38 cellular contexts compared by ENCODE assay signal in the genomic region with DNA sequence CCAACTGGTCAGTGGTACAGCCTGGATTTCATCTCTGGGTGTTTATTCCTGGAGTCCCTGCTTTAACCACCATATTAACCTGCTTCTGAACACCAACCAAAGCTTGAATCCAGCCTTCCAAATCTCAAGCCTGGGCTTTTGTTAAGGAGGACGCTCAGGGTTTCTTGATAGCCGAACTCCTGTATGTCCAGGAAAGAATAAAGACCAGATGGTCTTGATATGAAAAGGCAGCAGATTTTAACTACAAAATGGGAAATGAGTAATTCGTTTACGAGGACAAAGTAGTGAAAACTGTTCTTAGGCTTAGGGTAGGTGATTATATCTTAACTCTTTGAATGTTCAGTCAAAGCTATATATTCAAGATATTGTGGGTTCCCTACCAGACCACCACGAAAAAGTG.
"Had no signal": no experiment of that assay in that cellular context is flagged by ENCODE, and none has a peak within 500 bp of the region (broad histone marks: within the 10 kb centered on the region; RNA-seq: fewer than 3 reads in every experiment).

No MANE protein-coding gene starts in this region.

- H3K4me3 ChIP-seq: ascending aorta, body of pancreas, breast epithelium, cardiac muscle cell had no signal

- H3K4me1 Mint-ChIP-seq: activated naive CD4-positive, alpha-beta T cell treated with anti-CD3 and anti-CD28 coated beads, Interleukin-2, amount 10 ng/mL, durations not matched to agents 7 days and 5 days; activated naive CD4-positive, alpha-beta T cell treated with anti-CD3 and anti-CD28 coated beads, Interleukin-2, amount 50 U/mL, for 24 hours; activated naive CD8-positive, alpha-beta T cell treated with anti-CD3 and anti-CD28 coated beads, Interleukin-2, amount 10 ng/mL, durations not matched to agents 7 days and 5 days; activated naive CD8-positive, alpha-beta T cell treated with anti-CD3 and anti-CD28 coated beads, Interleukin-2, amount 50 U/mL, for 24 hours; activated T-helper 17 cell treated with anti-CD3 and anti-CD28 coated beads, Interleukin-2, amount 50 U/mL, for 72 hours; brain; central memory CD8-positive, alpha-beta T cell had no signal

- DNase-seq: activated effector memory CD4-positive, alpha-beta T cell treated with anti-CD3 and anti-CD28 coated beads, Interleukin-2, amount 50 U/mL, for 16 hours; activated effector memory CD4-positive, alpha-beta T cell treated with Interleukin-2 at 50 U/mL for 16 hours; activated gamma-delta T cell; activated gamma-delta T cell treated with Interleukin-2 at 50 U/mL for 16 hours; activated naive CD4-positive, alpha-beta T cell; activated naive CD4-positive, alpha-beta T cell treated with anti-CD3 and anti-CD28 coated beads for 36 hours; activated naive CD4-positive, alpha-beta T cell treated with anti-CD3 and anti-CD28 coated beads, Interleukin-2, amount 10 ng/mL, durations not matched to agents 7 days and 5 days; activated naive CD4-positive, alpha-beta T cell treated with anti-CD3 and anti-CD28 coated beads, Interleukin-2, amount 50 U/mL, for 16 hours; activated naive CD4-positive, alpha-beta T cell treated with Interleukin-2 at 50 U/mL for 16 hours; activated naive CD8-positive, alpha-beta T cell treated with anti-CD3 and anti-CD28 coated beads, Interleukin-2, amount 10 ng/mL, durations not matched to agents 7 days and 5 days; activated naive CD8-positive, alpha-beta T cell treated with anti-CD3 and anti-CD28 coated beads, Interleukin-2, amount 50 U/mL, for 24 hours; activated T-cell treated with anti-CD3 and anti-CD28 coated beads for 4 hours; activated T-cell treated with anti-CD3 and anti-CD28 coated beads, Interleukin-2, amount 50 U/mL, for 1 hour; activated T-cell treated with anti-CD3 and anti-CD28 coated beads, Interleukin-2, amount 50 U/mL, for 24 hours; activated T-cell treated with anti-CD3 and anti-CD28 coated beads, Interleukin-2, amount 50 U/mL, for 4 hours; activated T-cell treated with anti-CD3 and anti-CD28 coated beads, Interleukin-2, amount 50 U/mL, for 48 hours; activated T-cell treated with anti-CD3 and anti-CD28 coated beads, Interleukin-2, amount 50 U/mL, for 72 hours; amniotic stem cell; amygdala; anterior cingulate cortex; aorta; body of pancreas; brain microvascular endothelial cell; caudate nucleus; central memory CD4-positive, alpha-beta T cell; cerebellar nuclear complex had no signal

- H3K9me3 ChIP-seq: ascending aorta, body of pancreas had no signal

- ATAC-seq: activated naive CD4-positive, alpha-beta T cell treated with anti-CD3 and anti-CD28 coated beads, Interleukin-2, amount 50 U/mL, for 72 hours; activated naive CD8-positive, alpha-beta T cell treated with anti-CD3 and anti-CD28 coated beads, Interleukin-2, amount 50 U/mL, for 24 hours; activated T-cell treated with anti-CD3 and anti-CD28 coated beads, Interleukin-2, amount 50 U/mL, for 4 hours; activated T-cell treated with anti-CD3 and anti-CD28 coated beads, Interleukin-2, amount 50 U/mL, for 72 hours; activated T-helper 17 cell treated with anti-CD3 and anti-CD28 coated beads, Interleukin-2, amount 50 U/mL, for 72 hours; body of pancreas had no signal

- H3K36me3 ChIP-seq: ascending aorta, brain microvascular endothelial cell, breast epithelium, cardiac muscle cell had no signal

- H3K27ac Mint-ChIP-seq: activated naive CD4-positive, alpha-beta T cell treated with anti-CD3 and anti-CD28 coated beads for 36 hours; activated naive CD4-positive, alpha-beta T cell treated with anti-CD3 and anti-CD28 coated beads, Interleukin-2, amount 10 ng/mL, durations not matched to agents 7 days and 5 days; activated naive CD4-positive, alpha-beta T cell treated with anti-CD3 and anti-CD28 coated beads, Interleukin-2, amount 50 U/mL, for 24 hours; activated naive CD4-positive, alpha-beta T cell treated with anti-CD3 and anti-CD28 coated beads, Interleukin-2, amount 50 U/mL, for 72 hours; activated naive CD8-positive, alpha-beta T cell; activated naive CD8-positive, alpha-beta T cell treated with anti-CD3 and anti-CD28 coated beads, Interleukin-2, amount 10 ng/mL, durations not matched to agents 7 days and 5 days; activated naive CD8-positive, alpha-beta T cell treated with anti-CD3 and anti-CD28 coated beads, Interleukin-2, amount 50 U/mL, for 24 hours; activated T-cell treated with anti-CD3 and anti-CD28 coated beads, Interleukin-2, amount 50 U/mL, for 24 hours; activated T-cell treated with anti-CD3 and anti-CD28 coated beads, Interleukin-2, amount 50 U/mL, for 72 hours; activated T-helper 1 cell treated with anti-CD3 and anti-CD28 coated beads, Interleukin-12 subunit alpha, Interleukin-12 subunit beta, Interleukin-2, Interleukin-4 antibody, amounts not matched to agents 30 ng/mL and 10 ng/mL and 1 ng/mL, durations not matched to agents 14 hours and 24 hours and 36 hours; activated T-helper 17 cell treated with anti-CD3 and anti-CD28 coated beads, Interleukin-2, amount 50 U/mL, for 72 hours; activated T-helper 2 cell treated with anti-CD3 and anti-CD28 coated beads, Interferon-gamma antibody, Interleukin-2, Interleukin-4, amounts not matched to agents 10 μg/mL and 5 μg/mL and 100 μg/mL, durations not matched to agents 14 hours and 24 hours and 36 hours; brain had no signal

- H3K9me3 Mint-ChIP-seq: activated naive CD4-positive, alpha-beta T cell treated with anti-CD3 and anti-CD28 coated beads for 36 hours; activated naive CD4-positive, alpha-beta T cell treated with anti-CD3 and anti-CD28 coated beads, Interleukin-2, amount 10 ng/mL, durations not matched to agents 7 days and 5 days; activated naive CD4-positive, alpha-beta T cell treated with anti-CD3 and anti-CD28 coated beads, Interleukin-2, amount 50 U/mL, for 24 hours; activated naive CD4-positive, alpha-beta T cell treated with anti-CD3 and anti-CD28 coated beads, Interleukin-2, amount 50 U/mL, for 72 hours; activated naive CD8-positive, alpha-beta T cell treated with anti-CD3 and anti-CD28 coated beads, Interleukin-2, amount 10 ng/mL, durations not matched to agents 7 days and 5 days; activated naive CD8-positive, alpha-beta T cell treated with anti-CD3 and anti-CD28 coated beads, Interleukin-2, amount 50 U/mL, for 24 hours; activated T-cell treated with anti-CD3 and anti-CD28 coated beads, Interleukin-2, amount 50 U/mL, for 24 hours; activated T-cell treated with anti-CD3 and anti-CD28 coated beads, Interleukin-2, amount 50 U/mL, for 4 hours; activated T-cell treated with anti-CD3 and anti-CD28 coated beads, Interleukin-2, amount 50 U/mL, for 72 hours; activated T-helper 1 cell treated with anti-CD3 and anti-CD28 coated beads, Interleukin-12 subunit alpha, Interleukin-12 subunit beta, Interleukin-2, Interleukin-4 antibody, amounts not matched to agents 30 ng/mL and 10 ng/mL and 1 ng/mL, durations not matched to agents 14 hours and 24 hours and 36 hours; activated T-helper 17 cell treated with anti-CD3 and anti-CD28 coated beads, Interleukin-2, amount 50 U/mL, for 72 hours; activated T-helper 2 cell treated with anti-CD3 and anti-CD28 coated beads, Interferon-gamma antibody, Interleukin-2, Interleukin-4, amounts not matched to agents 10 μg/mL and 5 μg/mL and 100 μg/mL, durations not matched to agents 14 hours and 24 hours and 36 hours; central memory CD8-positive, alpha-beta T cell had no signal

- H3K4me3 Mint-ChIP-seq: activated naive CD4-positive, alpha-beta T cell treated with anti-CD3 and anti-CD28 coated beads for 36 hours; activated naive CD4-positive, alpha-beta T cell treated with anti-CD3 and anti-CD28 coated beads, Interleukin-2, amount 10 ng/mL, durations not matched to agents 7 days and 5 days; activated naive CD4-positive, alpha-beta T cell treated with anti-CD3 and anti-CD28 coated beads, Interleukin-2, amount 50 U/mL, for 24 hours; activated naive CD8-positive, alpha-beta T cell; activated naive CD8-positive, alpha-beta T cell treated with anti-CD3 and anti-CD28 coated beads, Interleukin-2, amount 10 ng/mL, durations not matched to agents 7 days and 5 days; activated naive CD8-positive, alpha-beta T cell treated with anti-CD3 and anti-CD28 coated beads, Interleukin-2, amount 50 U/mL, for 24 hours; activated T-cell treated with anti-CD3 and anti-CD28 coated beads, Interleukin-2, amount 50 U/mL, for 24 hours; activated T-cell treated with anti-CD3 and anti-CD28 coated beads, Interleukin-2, amount 50 U/mL, for 4 hours; activated T-cell treated with anti-CD3 and anti-CD28 coated beads, Interleukin-2, amount 50 U/mL, for 72 hours; activated T-helper 1 cell treated with anti-CD3 and anti-CD28 coated beads, Interleukin-12 subunit alpha, Interleukin-12 subunit beta, Interleukin-2, Interleukin-4 antibody, amounts not matched to agents 30 ng/mL and 10 ng/mL and 1 ng/mL, durations not matched to agents 14 hours and 24 hours and 36 hours; activated T-helper 17 cell treated with anti-CD3 and anti-CD28 coated beads, Interleukin-2, amount 50 U/mL, for 72 hours; brain; central memory CD8-positive, alpha-beta T cell had no signal

- H3K27me3 Mint-ChIP-seq: activated naive CD4-positive, alpha-beta T cell treated with anti-CD3 and anti-CD28 coated beads, Interleukin-2, amount 50 U/mL, for 24 hours; brain had no signal

- H3K36me3 Mint-ChIP-seq: activated naive CD4-positive, alpha-beta T cell treated with anti-CD3 and anti-CD28 coated beads, Interleukin-2, amount 10 ng/mL, durations not matched to agents 7 days and 5 days; activated naive CD4-positive, alpha-beta T cell treated with anti-CD3 and anti-CD28 coated beads, Interleukin-2, amount 50 U/mL, for 24 hours; activated naive CD4-positive, alpha-beta T cell treated with anti-CD3 and anti-CD28 coated beads, Interleukin-2, amount 50 U/mL, for 72 hours; activated naive CD8-positive, alpha-beta T cell; activated naive CD8-positive, alpha-beta T cell treated with anti-CD3 and anti-CD28 coated beads, Interleukin-2, amount 10 ng/mL, durations not matched to agents 7 days and 5 days; brain had no signal

- FAIRE-seq: bronchial epithelial cell had no signal

- H3K27ac ChIP-seq: ascending aorta, body of pancreas, brain microvascular endothelial cell, breast epithelium, cardiac muscle cell had no signal

- H3K27me3 ChIP-seq: ascending aorta, body of pancreas, brain microvascular endothelial cell, breast epithelium, cardiac muscle cell had no signal

- H3K4me1 ChIP-seq: ascending aorta, body of pancreas, breast epithelium had no signal
